In genomic region chr4:89253935-89254334, GRCh38 we compare ENCODE assay signal across 14 cellular contexts. TPM values are rescaled to one million over a fixed set of nuclear protein-coding genes. Genes with fewer than 3 reads are reported as not detected.
"Had no signal": no experiment of that assay in that cellular context is flagged by ENCODE, and none has a peak within 500 bp of the region (broad histone marks: within the 10 kb centered on the region; RNA-seq: fewer than 3 reads in every experiment).

No MANE protein-coding gene starts in this region.

- H3K9me3 Mint-ChIP-seq: neural progenitor cell had no signal

- ATAC-seq: left ventricle myocardium superior, right lobe of liver had no signal

- H3K36me3 ChIP-seq: cardiac muscle cell, neural progenitor cell, ovary, right lobe of liver, SJSA1, thoracic aorta had no signal

- H3K27ac ChIP-seq: cardiac muscle cell, dorsolateral prefrontal cortex, neural progenitor cell, ovary, right lobe of liver, SJSA1, thoracic aorta, VCaP had no signal

- DNase-seq: activated CD8-positive, alpha-beta memory T cell treated with anti-CD3 and anti-CD28 coated beads for 24 hours; activated effector memory CD4-positive, alpha-beta T cell treated with Interleukin-2 at 50 U/mL for 16 hours; activated naive CD4-positive, alpha-beta T cell treated with anti-CD3 and anti-CD28 coated beads, Interleukin-2, amount 50 U/mL, for 16 hours; dorsolateral prefrontal cortex; hippocampal formation; left ventricle myocardium superior; mesenchymal stem cell; ovary; right lobe of liver had no signal

- H3K27me3 ChIP-seq: cardiac muscle cell, dorsolateral prefrontal cortex, neural progenitor cell, ovary, right lobe of liver had no signal

- H3K9ac ChIP-seq: neural progenitor cell had no signal

- H3K27ac Mint-ChIP-seq: neural progenitor cell had no signal

- H3K9me3 ChIP-seq: ovary, right lobe of liver, SJSA1, thoracic aorta had no signal

- H3K4me1 ChIP-seq: SJSA1 had no signal

- H3K4me3 Mint-ChIP-seq: neural progenitor cell had no signal

- H3K36me3 Mint-ChIP-seq: neural progenitor cell had no signal

- H3K4me3 ChIP-seq: cardiac muscle cell, dorsolateral prefrontal cortex, neural progenitor cell, ovary, right lobe of liver, SJSA1, thoracic aorta had no signal

RNA-seq across cellular contexts. Expression of gene GPRIN3, which starts 53.7 kb away (rescaled TPM):
- total RNA-seq: SJSA1 had no signal
